Comparison of ENCODE assay signal across 1 cellular context in genomic region chr9:128191406-128192046, GRCh38.
TF ChIP-seq lines count a peak whose summit lies in the region.

Gene CIZ1, minus strand, starts transcription at chr9:128191572. Its CDS starts 715 bp downstream, at chr9:128190857.

TF ChIP-seq in HepG2, 621 proteins besides CTCF, POLR2A, EP300 and RAD21 (continued from another document and continues in another):
- peak; percentile 96 for TF ChIP-seq PRDM10 (CRISPR knock-in tag; IDR thresholded peaks at IDR 0.05; ENCODE audit: low read depth)
- TF ChIP-seq ZBTB4 (CRISPR knock-in tag; IDR thresholded peaks at IDR 0.05; ENCODE audit: borderline replicate concordance): 0 out of 2 replicates have a peak, but pooled peaks have one; percentile 25
- no peak for TF ChIP-seq ZNF207 (IDR thresholded peaks at IDR 0.05; ENCODE audit: borderline replicate concordance)
- no peak; the same call in 1 of the 2 replicates for TF ChIP-seq ZNF235 (CRISPR knock-in tag; IDR thresholded peaks at IDR 0.05; ENCODE audit: borderline replicate concordance)
- TF ChIP-seq FOSL2 (CRISPR knock-in tag; IDR thresholded peaks at IDR 0.05): peak; percentile 14; the same call in 1 of the 2 replicates
- peak; percentile 57 for TF ChIP-seq ZSCAN31 (CRISPR knock-in tag; IDR thresholded peaks at IDR 0.05; ENCODE audit: low read depth)
- 0 out of 2 replicates have a peak, but pooled peaks have one; percentile 32 for TF ChIP-seq ZNF768 (CRISPR knock-in tag; IDR thresholded peaks at IDR 0.05)
- TF ChIP-seq KAT2B (IDR thresholded peaks at IDR 0.05; ENCODE audit: borderline replicate concordance, low read depth, low read length): no peak
- TF ChIP-seq PRMT3 (CRISPR knock-in tag; IDR thresholded peaks at IDR 0.05; ENCODE audit: borderline replicate concordance, low read depth): 0 out of 2 replicates have a peak, but pooled peaks have one; percentile 65
- TF ChIP-seq U2AF2 (IDR thresholded peaks at IDR 0.05; ENCODE audit: low read depth, low read length): no peak
- TF ChIP-seq ZBTB44 (CRISPR knock-in tag; IDR thresholded peaks at IDR 0.05): no peak
- TF ChIP-seq ZNF562 (CRISPR knock-in tag; IDR thresholded peaks at IDR 0.05; ENCODE audit: borderline replicate concordance): no peak
- no peak for TF ChIP-seq DNMT3B (CRISPR knock-in tag; conservative IDR thresholded peaks at IDR 0.05)
- no peak for TF ChIP-seq CREB1 (IDR thresholded peaks at IDR 0.05)
- no peak for TF ChIP-seq CREB1 (CRISPR knock-in tag; IDR thresholded peaks at IDR 0.05)
- no peak for TF ChIP-seq ZNF383 (CRISPR knock-in tag; IDR thresholded peaks at IDR 0.05; ENCODE audit: borderline replicate concordance)
- TF ChIP-seq PRDM4 (CRISPR knock-in tag; IDR thresholded peaks at IDR 0.05; ENCODE audit: borderline replicate concordance): no peak
- no peak for TF ChIP-seq IRF1 (CRISPR knock-in tag; IDR thresholded peaks at IDR 0.05; ENCODE audit: low read depth)
- no peak for TF ChIP-seq ZSCAN30 (CRISPR knock-in tag; IDR thresholded peaks at IDR 0.05)
- TF ChIP-seq ZFP62 (CRISPR knock-in tag; IDR thresholded peaks at IDR 0.05): 0 out of 2 replicates have a peak, but pooled peaks have one; percentile 37
- peak; percentile 20 for TF ChIP-seq TEAD3 (CRISPR knock-in tag; optimal IDR thresholded peaks at IDR 0.05; ENCODE audit: borderline replicate concordance)
- no peak for TF ChIP-seq ZNF484 (CRISPR knock-in tag; IDR thresholded peaks at IDR 0.05; ENCODE audit: borderline replicate concordance, low read depth)
- peak; percentile 64 for TF ChIP-seq BORCS8-MEF2B (CRISPR knock-in tag; IDR thresholded peaks at IDR 0.05)
- TF ChIP-seq ZNF44 (CRISPR knock-in tag; IDR thresholded peaks at IDR 0.05): no peak
- TF ChIP-seq KDM3A (CRISPR knock-in tag; IDR thresholded peaks at IDR 0.05; ENCODE audit: low read depth): 0 out of 2 replicates have a peak, but pooled peaks have one; percentile 23
- peak in 1 of 2 experiments; percentile 35; a peak in 1 of 4 replicates for TF ChIP-seq NR2F1 (CRISPR knock-in tag; IDR thresholded peaks at IDR 0.05)
- peak; percentile 77; the same call in 1 of the 2 replicates for TF ChIP-seq ZNF546 (CRISPR knock-in tag; conservative IDR thresholded peaks at IDR 0.05)
- peak; percentile 78; the same call in 1 of the 2 replicates for TF ChIP-seq SALL2 (CRISPR knock-in tag; IDR thresholded peaks at IDR 0.05)
- TF ChIP-seq HDAC1 (CRISPR knock-in tag; IDR thresholded peaks at IDR 0.05): peak; percentile 55; the same call in 1 of the 2 replicates
- no peak for TF ChIP-seq HDAC2 (CRISPR knock-in tag; IDR thresholded peaks at IDR 0.05)
- no peak for TF ChIP-seq BCL6 (CRISPR knock-in tag; IDR thresholded peaks at IDR 0.05)
- TF ChIP-seq ZNF33A (CRISPR knock-in tag; IDR thresholded peaks at IDR 0.05; ENCODE audit: borderline replicate concordance): no peak
- TF ChIP-seq ZNF30 (CRISPR knock-in tag; IDR thresholded peaks at IDR 0.05): no peak
- TF ChIP-seq DMTF1 (CRISPR knock-in tag; IDR thresholded peaks at IDR 0.05): no peak
- TF ChIP-seq ESRRA (CRISPR knock-in tag; IDR thresholded peaks at IDR 0.05; ENCODE audit: low read depth): no peak
- TF ChIP-seq MAZ (IDR thresholded peaks at IDR 0.05; ENCODE audit: borderline replicate concordance, low read depth, low read length): peak; percentile 71; the same call in 1 of the 2 replicates
- TF ChIP-seq MAZ (CRISPR knock-in tag; IDR thresholded peaks at IDR 0.05; ENCODE audit: low read depth): peak; percentile 84
- TF ChIP-seq TFAP4 (IDR thresholded peaks at IDR 0.05; ENCODE audit: borderline replicate concordance, low read depth): no peak
